Comparison of ENCODE assay signal across 31 cellular contexts in genomic region chr6:25899123-25899522, GRCh38. TPM values are rescaled to one million over a fixed set of nuclear protein-coding genes. Genes with fewer than 3 reads are reported as not detected.
DNase-seq lines count a peak whose midpoint lies in the region; ATAC-seq and TF ChIP-seq lines count a peak whose summit lies in the region.
"Had no signal": no experiment of that assay in that cellular context is flagged by ENCODE, and none has a peak within 500 bp of the region (broad histone marks: within the 10 kb centered on the region; RNA-seq: fewer than 3 reads in every experiment).

No MANE protein-coding gene starts in this region.

- no peak overlapping the region for H3K4me3 Mint-ChIP-seq in nephron
- H3K4me3 Mint-ChIP-seq: activated CD4-positive, alpha-beta memory T cell treated with anti-CD3 and anti-CD28 coated beads, Interleukin-2, amount 10 ng/mL, durations not matched to agents 7 days and 5 days; activated naive CD8-positive, alpha-beta T cell treated with anti-CD3 and anti-CD28 coated beads, Interleukin-2, amount 10 ng/mL, durations not matched to agents 7 days and 5 days had no signal

- H3K27me3 Mint-ChIP-seq in nephron (ENCODE audit: low read depth): peaks cover 3% of the 10 kb centered on the region
- H3K27me3 Mint-ChIP-seq: activated CD4-positive, alpha-beta memory T cell treated with anti-CD3 and anti-CD28 coated beads, Interleukin-2, amount 10 ng/mL, durations not matched to agents 7 days and 5 days; activated naive CD8-positive, alpha-beta T cell treated with anti-CD3 and anti-CD28 coated beads, Interleukin-2, amount 10 ng/mL, durations not matched to agents 7 days and 5 days had no signal

- H3K27me3 ChIP-seq in aorta (ENCODE audit: control insufficient read depth in 1 of 2, insufficient read depth in 2 of 2, low read length in 1 of 2): no peaks in the 10 kb centered on the region
- H3K27me3 ChIP-seq in upper lobe of right lung: no peaks in the 10 kb centered on the region
- H3K27me3 ChIP-seq: BE2C, body of pancreas had no signal

- ATAC-seq in aorta (ENCODE audit: low FRiP score) (no peak), HG02623 (IDR thresholded peaks at IDR 0.05; ENCODE audit: unreplicated experiment) (no peak), upper lobe of right lung (no peak)
- ATAC-seq: body of pancreas, Right ventricle myocardium inferior had no signal

- in situ Hi-C loops in Caki2 (cut with HindIII; ENCODE audit: low pct_unique_long_range_greater_than_20kb, low sequenced_read_pairs): loop anchor here (10.0 kb wide), 1 partner anchor 106 kb away; no protein-coding TSS in a partner anchor

- intact Hi-C loops in aorta (cut with DNase I): loop anchor here in 1 of 2 donors (10.0 kb wide), 1 partner anchor 184 kb away; no protein-coding TSS in a partner anchor
- intact Hi-C loops in upper lobe of right lung (cut with DNase I): no loop called here

- H3K36me3 ChIP-seq in aorta (ENCODE audit: control insufficient read depth in 1 of 2, insufficient read depth in 2 of 2, low read length in 1 of 2): no peaks in the 10 kb centered on the region
- H3K36me3 ChIP-seq in upper lobe of right lung: no peaks in the 10 kb centered on the region
- H3K36me3 ChIP-seq: BE2C had no signal

- H3K9me3 Mint-ChIP-seq in nephron: no peaks in the 10 kb centered on the region
- H3K9me3 Mint-ChIP-seq: activated CD4-positive, alpha-beta memory T cell treated with anti-CD3 and anti-CD28 coated beads, Interleukin-2, amount 10 ng/mL, durations not matched to agents 7 days and 5 days; activated naive CD8-positive, alpha-beta T cell treated with anti-CD3 and anti-CD28 coated beads, Interleukin-2, amount 10 ng/mL, durations not matched to agents 7 days and 5 days had no signal

- H3K4me3 ChIP-seq in aorta (ENCODE audit: low read length in 2 of 2) (no peak overlapping the region), upper lobe of right lung (no peak overlapping the region)
- H3K4me3 ChIP-seq: body of pancreas, K562 had no signal

- H3K36me3 Mint-ChIP-seq in nephron (ENCODE audit: low read depth): no peaks in the 10 kb centered on the region
- H3K36me3 Mint-ChIP-seq: activated naive CD8-positive, alpha-beta T cell treated with anti-CD3 and anti-CD28 coated beads, Interleukin-2, amount 10 ng/mL, durations not matched to agents 7 days and 5 days had no signal

- H3K4me1 Mint-ChIP-seq in nephron: peaks cover 4% of the 10 kb centered on the region
- H3K4me1 Mint-ChIP-seq: activated naive CD8-positive, alpha-beta T cell treated with anti-CD3 and anti-CD28 coated beads, Interleukin-2, amount 10 ng/mL, durations not matched to agents 7 days and 5 days had no signal

- 63 to 65% methylated on average over 2 of the region's 2 CpGs for WGBS in aorta, 2 donors

- DNase-seq in Caki2 (ENCODE audit: low read depth) (peak; percentile 87), iPS DF 19.7 (ENCODE audit: low read depth, low spot score) (peak; percentile 45), aorta (no peak), upper lobe of right lung (no peak)
- no peak for DNase-seq in activated CD4-positive, alpha-beta T cell treated with anti-CD3 and anti-CD28 coated beads for 4 hours
- DNase-seq: activated CD4-positive, alpha-beta memory T cell treated with anti-CD3 and anti-CD28 coated beads, Interleukin-2, amount 10 ng/mL, durations not matched to agents 7 days and 5 days; activated naive CD8-positive, alpha-beta T cell treated with anti-CD3 and anti-CD28 coated beads, Interleukin-2, amount 10 ng/mL, durations not matched to agents 7 days and 5 days; BE2C; body of pancreas; DND-41; erythroblast; foreskin melanocyte; hippocampal formation; islet precursor cell; MM.1S; NCI-H1417 treated with DMSO at 0.1 percent for 48 hours; NCI-H2107; NCI-H446 treated with DMSO at 0.1 percent for 48 hours; nucleus accumbens; OCI-M1; small intestine; stimulated activated CD4-positive, alpha-beta T cell treated with anti-CD3 and anti-CD28 coated beads, Interleukin-1b, Interleukin-23, amount 100 ng/mL, for 48 hours; T-helper 9 cell had no signal

- peak overlapping the region; percentile 39; the same call in 1 of the 2 replicates for H3K27ac ChIP-seq in VCaP
- H3K27ac ChIP-seq in aorta (ENCODE audit: low read depth in 1 of 2, low read length in 2 of 2): no peak overlapping the region
- H3K27ac ChIP-seq in upper lobe of right lung: no peak overlapping the region

- TF ChIP-seq CTCF in VCaP (conservative IDR thresholded peaks at IDR 0.05) (no peak), nephron (IDR thresholded peaks at IDR 0.05; ENCODE audit: unreplicated experiment in 3 of 3) (no peak), upper lobe of right lung (IDR thresholded peaks at IDR 0.05) (no peak)

- H3K27ac Mint-ChIP-seq in nephron: peak overlapping the region; percentile 43 to 70 (median 65)
- H3K27ac Mint-ChIP-seq: activated CD4-positive, alpha-beta memory T cell treated with anti-CD3 and anti-CD28 coated beads, Interleukin-2, amount 10 ng/mL, durations not matched to agents 7 days and 5 days; activated naive CD8-positive, alpha-beta T cell treated with anti-CD3 and anti-CD28 coated beads, Interleukin-2, amount 10 ng/mL, durations not matched to agents 7 days and 5 days had no signal

- H3K9me3 ChIP-seq in aorta (ENCODE audit: control insufficient read depth, low read length) (no peaks in the 10 kb centered on the region), upper lobe of right lung (no peaks in the 10 kb centered on the region)
- H3K9me3 ChIP-seq: BE2C, body of pancreas had no signal

- H3K4me1 ChIP-seq in aorta (ENCODE audit: control insufficient read depth in 1 of 2, insufficient read depth in 2 of 2, low read length in 2 of 2) (no peaks in the 10 kb centered on the region), upper lobe of right lung (no peaks in the 10 kb centered on the region)
- H3K4me1 ChIP-seq: BE2C had no signal

RNA-seq across cellular contexts. Expression of gene SLC17A3, which starts 25.1 kb away (rescaled TPM):
- 1.5 and 29.5 TPM in 2 replicates for total RNA-seq in Caki2 (2014; rRNA removed; shearing (Covaris generic); ENCODE audit: low replicate concordance)
- not detected for total RNA-seq in aorta
- polyA plus RNA-seq in aorta: not detected
- not detected for total RNA-seq in upper lobe of right lung
- total RNA-seq: body of pancreas, K562, lung microvascular endothelial cell, pulmonary artery endothelial cell, Right ventricle myocardium inferior, urinary bladder had no signal
- polyA plus RNA-seq: urinary bladder had no signal

RNA-seq across cellular contexts. Expression of gene SLC17A2, which starts 31.4 kb away (rescaled TPM):
- not detected in 2 replicates for total RNA-seq in Caki2 (2014; rRNA removed; shearing (Covaris generic); ENCODE audit: low replicate concordance)
- total RNA-seq in aorta (not detected), upper lobe of right lung (not detected)
- not detected for polyA plus RNA-seq in aorta
- total RNA-seq: activated CD4-positive, alpha-beta memory T cell treated with anti-CD3 and anti-CD28 coated beads, Interleukin-2, amount 10 ng/mL, durations not matched to agents 7 days and 5 days; activated naive CD8-positive, alpha-beta T cell treated with anti-CD3 and anti-CD28 coated beads, Interleukin-2, amount 10 ng/mL, durations not matched to agents 7 days and 5 days; body of pancreas; K562; lung microvascular endothelial cell; pulmonary artery endothelial cell; Right ventricle myocardium inferior had no signal
- polyA plus RNA-seq: K562, small intestine had no signal

Comparison
In these comparisons a context has a peak if more than half of its experiments do, and no peak if none do; other contexts are left out.
1. DNase-seq: peak in Caki2 (single experiment) and iPS DF 19.7 (single experiment); none in activated CD4-positive, alpha-beta T cell treated with anti-CD3 and anti-CD28 coated beads for 4 hours (0 of 2), aorta (0 of 2) and upper lobe of right lung (single experiment).